In genomic region chr14:49106721-49107689, GRCh38 we compare ENCODE assay signal across 34 cellular contexts.
A peak's percentile ranks its signal among the peaks of the same experiment; 100 is the strongest.
DNase-seq lines count a peak whose midpoint lies in the region; ATAC-seq, FAIRE-seq and TF ChIP-seq lines count a peak whose summit lies in the region.
"Had no signal": no experiment of that assay in that cellular context is flagged by ENCODE, and none has a peak within 500 bp of the region (broad histone marks: within the 10 kb centered on the region; RNA-seq: fewer than 3 reads in every experiment).

No MANE protein-coding gene starts in this region.

- peak overlapping the region in 4 of 5 experiments; percentile 16 to 73 (median 50) for H3K27ac Mint-ChIP-seq in brain
- H3K27ac Mint-ChIP-seq: activated CD4-positive, alpha-beta memory T cell treated with anti-CD3 and anti-CD28 coated beads, Interleukin-2, amount 10 ng/mL, durations not matched to agents 7 days and 5 days; CD4-positive, CD25-positive, alpha-beta regulatory T cell; T-helper 2 cell treated with Interferon-gamma antibody and Interleukin-4, amounts not matched to agents 5 μg/mL and 100 μg/mL, for 36 hours had no signal

- no peaks in the 10 kb centered on the region for H3K9me3 ChIP-seq in right lobe of liver
- H3K9me3 ChIP-seq: A549, stomach, thyroid gland, vagina had no signal

- intact Hi-C loops in right lobe of liver (cut with DNase I): no loop called here

- FAIRE-seq in GM19239 (lab: Jason Lieb, UNC): no peak
- FAIRE-seq: A549, bronchial epithelial cell, H1 had no signal

- H3K9me3 Mint-ChIP-seq in brain: peaks cover 4 to 8% (median 5%) of the 10 kb centered on the region in 5 experiments

- no peaks in the 10 kb centered on the region for H3K36me3 ChIP-seq in right lobe of liver
- H3K36me3 ChIP-seq: stomach, thyroid gland, vagina had no signal

- no peaks in the 10 kb centered on the region for H3K36me3 Mint-ChIP-seq in brain
- H3K36me3 Mint-ChIP-seq: CD4-positive, CD25-positive, alpha-beta regulatory T cell had no signal

- peak overlapping the region in 1 of 3 donors; percentile 9 for H3K4me3 ChIP-seq in right lobe of liver
- H3K4me3 ChIP-seq: A549, coronary artery, PC-9, stomach, thyroid gland, vagina had no signal

- peaks cover 0 to 15% (median 0%) of the 10 kb centered on the region in 4 donors for H3K4me1 ChIP-seq in right lobe of liver
- H3K4me1 ChIP-seq: A549, stomach, thyroid gland, vagina had no signal

- H3K27me3 Mint-ChIP-seq in brain: peaks cover 4% of the 10 kb centered on the region
- H3K27me3 Mint-ChIP-seq: activated CD4-positive, alpha-beta memory T cell treated with anti-CD3 and anti-CD28 coated beads, Interleukin-2, amount 10 ng/mL, durations not matched to agents 7 days and 5 days; CD4-positive, CD25-positive, alpha-beta regulatory T cell had no signal

- WGBS in right lobe of liver (ENCODE audit: insufficient coverage, low coverage, low lambda C conversion rate, missing lambda C conversion rate): 21% methylated on average over 8 of the region's 8 CpGs

- ATAC-seq in right lobe of liver: peak; percentile 78 to 94 (median 84)
- ATAC-seq in GM18519 (IDR thresholded peaks at IDR 0.05; ENCODE audit: low FRiP score, unreplicated experiment): no peak
- ATAC-seq: A549 had no signal

- peaks cover 13% of the 10 kb centered on the region for H3K4me1 Mint-ChIP-seq in brain
- H3K4me1 Mint-ChIP-seq: activated CD4-positive, alpha-beta memory T cell treated with anti-CD3 and anti-CD28 coated beads, Interleukin-2, amount 10 ng/mL, durations not matched to agents 7 days and 5 days; CD4-positive, CD25-positive, alpha-beta regulatory T cell had no signal

- DNase-seq in AG08395 (ENCODE audit: low spot score) (peak; percentile 30), M059J (ENCODE audit: low read depth) (peak; percentile 6), right lobe of liver (no peak), caudate nucleus (lab: John Stamatoyannopoulos, UW) (no peak), GM19239 (ENCODE audit: insufficient read length, low spot score) (no peak), OCI-M1 (lab: John Stamatoyannopoulos, UW) (no peak)
- DNase-seq: activated CD4-positive, alpha-beta memory T cell treated with anti-CD3 and anti-CD28 coated beads, Interleukin-2, amount 10 ng/mL, durations not matched to agents 7 days and 5 days; activated CD8-positive, alpha-beta memory T cell treated with anti-CD3 and anti-CD28 coated beads, Interleukin-2, amount 50 U/mL, for 4 hours; activated naive CD4-positive, alpha-beta T cell treated with Interleukin-2 at 50 U/mL for 16 hours; AML-193; CD4-positive, CD25-positive, alpha-beta regulatory T cell; DMS79 treated with DMSO at 0.1 percent for 48 hours; effector memory CD4-positive, alpha-beta T cell; kidney glomerular epithelial cell; mammary epithelial cell; NCI-H1417; NCI-H2029 treated with DMSO at 0.1 percent for 48 hours; NCI-H526; NK-92 treated with Interleukin-12 subunit alpha and Interleukin-12 subunit beta, amount 100 ng/mL, for 24 hours; PC-9; posterior cingulate gyrus; right cardiac atrium; SHP77 treated with DMSO at 0.1 percent for 48 hours; stimulated activated CD8-positive, alpha-beta memory T cell treated with anti-CD3 and anti-CD28 coated beads, Interleukin-4, amount 100 ng/mL, for 48 hours; stomach; thyroid gland had no signal

- no peak for TF ChIP-seq POLR2A in right lobe of liver (IDR thresholded peaks at IDR 0.05)

- no peaks in the 10 kb centered on the region for H3K27me3 ChIP-seq in right lobe of liver
- H3K27me3 ChIP-seq: stomach, thyroid gland, vagina had no signal

- no peak for TF ChIP-seq CTCF in brain (conservative IDR thresholded peaks at IDR 0.05)
- no peak for TF ChIP-seq CTCF in right lobe of liver (IDR thresholded peaks at IDR 0.05)

- H3K4me3 Mint-ChIP-seq in brain: peak overlapping the region in 1 of 5 experiments; percentile 52
- H3K4me3 Mint-ChIP-seq: activated CD4-positive, alpha-beta memory T cell treated with anti-CD3 and anti-CD28 coated beads, Interleukin-2, amount 10 ng/mL, durations not matched to agents 7 days and 5 days; CD4-positive, CD25-positive, alpha-beta regulatory T cell; T-helper 2 cell treated with Interferon-gamma antibody and Interleukin-4, amounts not matched to agents 5 μg/mL and 100 μg/mL, for 36 hours had no signal

- H3K27ac ChIP-seq in right lobe of liver (peak overlapping the region in 2 of 3 donors; percentile 26 to 56), caudate nucleus (ENCODE audit: low read depth, low read length) (no peak overlapping the region)
- H3K27ac ChIP-seq: A549, coronary artery, PC-9, stomach, thyroid gland, vagina had no signal

Comparison
In these comparisons a context has a peak if more than half of its experiments do, and no peak if none do; other contexts are left out.
1. DNase-seq: peak in AG08395 (single experiment) and M059J (single experiment); none in right lobe of liver (0 of 3), caudate nucleus (0 of 61), GM19239 (single experiment) and OCI-M1 (single experiment).